9 cellular contexts compared by ENCODE assay signal in genomic region chr5:146466521-146467349, GRCh38. TPM values are rescaled to one million over a fixed set of nuclear protein-coding genes. Genes with fewer than 3 reads are reported as not detected.
DNase-seq lines count a peak whose midpoint lies in the region; TF ChIP-seq lines count a peak whose summit lies in the region.
"Had no signal": no experiment of that assay in that cellular context is flagged by ENCODE, and none has a peak within 500 bp of the region (broad histone marks: within the 10 kb centered on the region; RNA-seq: fewer than 3 reads in every experiment).

No MANE protein-coding gene starts in this region.

- H3K27me3 ChIP-seq in DOHH2 (ENCODE audit: control insufficient read depth, low read length) (no peaks in the 10 kb centered on the region), colonic mucosa (no peaks in the 10 kb centered on the region)

- H3K36me3 Mint-ChIP-seq in neural crest cell (ENCODE audit: low read depth) = peaks cover 16% of the 10 kb centered on the region

- no peaks in the 10 kb centered on the region for H3K9me3 Mint-ChIP-seq in neural crest cell
- H3K9me3 Mint-ChIP-seq: effector memory CD8-positive, alpha-beta T cell had no signal

- peaks cover 69% of the 10 kb centered on the region for H3K79me2 ChIP-seq in DOHH2 (ENCODE audit: control insufficient read depth, low read length)

- H3K9ac ChIP-seq in colonic mucosa (ENCODE audit: low read depth in 2 of 2, low read length in 2 of 2) = no peak overlapping the region

- TF ChIP-seq CTCF in DOHH2 (IDR thresholded peaks at IDR 0.05; ENCODE audit: low read depth, low read length, poor library complexity, severe bottlenecking) (peak; percentile 45), NB4 (IDR thresholded peaks at IDR 0.05; ENCODE audit: low read depth, low read length) (peak; percentile 2), colonic mucosa (IDR thresholded peaks at IDR 0.05) (peak; percentile 28), neural crest cell (conservative IDR thresholded peaks at IDR 0.05) (peak; percentile 58)

- TF ChIP-seq POLR2A in NB4 (IDR thresholded peaks at IDR 0.05; ENCODE audit: extremely low read depth, insufficient read length) = no peak

- no peaks in the 10 kb centered on the region for H3K9me3 ChIP-seq in DOHH2 (ENCODE audit: control insufficient read depth, insufficient read depth, low read length)
- H3K9me3 ChIP-seq in colonic mucosa = no peaks in the 10 kb centered on the region

- no peak overlapping the region for H3K4me3 Mint-ChIP-seq in neural crest cell
- H3K4me3 Mint-ChIP-seq: effector memory CD8-positive, alpha-beta T cell had no signal

- no peak overlapping the region for H3K27ac Mint-ChIP-seq in neural crest cell (ENCODE audit: unreplicated experiment)

- 0 out of 2 replicates have a peak, but pooled peaks cover 4% of the 10 kb centered on the region for H3F3A ChIP-seq in DOHH2 (ENCODE audit: control insufficient read depth, insufficient read depth)

- H3K9me2 ChIP-seq in DOHH2 (replicated peaks; ENCODE audit: control insufficient read depth, low read length) = no peaks in the 10 kb centered on the region

- H3K4me3 ChIP-seq in DOHH2 (ENCODE audit: low read length) (no peak overlapping the region), NB4 (ENCODE audit: low read depth, low read length) (no peak overlapping the region), colonic mucosa (no peak overlapping the region)

- H3K4me1 Mint-ChIP-seq in neural crest cell = peaks cover 9% of the 10 kb centered on the region

- no peaks in the 10 kb centered on the region for H3K27me3 Mint-ChIP-seq in neural crest cell (ENCODE audit: low read depth)
- H3K27me3 Mint-ChIP-seq: effector memory CD8-positive, alpha-beta T cell had no signal

- H3K4me2 ChIP-seq in DOHH2 (ENCODE audit: low read length) = no peak overlapping the region

- no peak overlapping the region for H3K27ac ChIP-seq in DOHH2 (ENCODE audit: low read depth, low read length)
- no peak overlapping the region for H3K27ac ChIP-seq in colonic mucosa

- intact Hi-C loops in colonic mucosa (cut with DNase I) = no loop called here

- no peaks in the 10 kb centered on the region for H3K4me1 ChIP-seq in DOHH2 (ENCODE audit: control insufficient read depth, low read length)
- peaks cover 7% of the 10 kb centered on the region for H3K4me1 ChIP-seq in colonic mucosa

- peak; percentile 12 for DNase-seq in NB4 (ENCODE audit: low read depth)
- DNase-seq in colonic mucosa = no peak
- no peak for DNase-seq in neural crest cell (ENCODE audit: low read depth, low spot score)
- DNase-seq in NCI-H1105 treated with DMSO at 0.1 percent for 48 hours (lab: John Stamatoyannopoulos, UW) = no peak
- no peak for DNase-seq in GM19240 (ENCODE audit: insufficient read length, low spot score)
- no peak for DNase-seq in NCI-H1092 treated with DMSO at 0.1 percent for 48 hours (lab: John Stamatoyannopoulos, UW)
- DNase-seq in SIG-M5 treated with dmso at 0.1 percent for 504 hours (lab: John Stamatoyannopoulos, UW; ENCODE audit: unreplicated experiment) = no peak
- DNase-seq: effector memory CD8-positive, alpha-beta T cell had no signal

- H3K36me3 ChIP-seq in DOHH2 (ENCODE audit: control insufficient read depth, low read length) (peaks cover 92% of the 10 kb centered on the region), colonic mucosa (peaks cover 9% of the 10 kb centered on the region)

- peaks cover 5% of the 10 kb centered on the region; the same call in 1 of the 2 replicates for H4K20me1 ChIP-seq in DOHH2 (ENCODE audit: control insufficient read depth, insufficient read depth, low read depth, low read length)

RNA-seq across cellular contexts. Expression of gene TCERG1, which starts 19.6 kb away (rescaled TPM):
- total RNA-seq in colonic mucosa (10 to 100 TPM; 54.0 to 61.7 TPM), neural crest cell (143 and 152 TPM in 2 replicates)

RNA-seq across cellular contexts. Expression of gene GPR151, which starts 49.3 kb away (rescaled TPM):
- not detected for total RNA-seq in colonic mucosa
- not detected in 2 replicates for total RNA-seq in neural crest cell

Comparison
In these comparisons a context has a peak if more than half of its experiments do, and no peak if none do; other contexts are left out.
1. CTCF ChIP-seq: peak in every context shown above with its lines; median percentile 58 in neural crest cell; 45 in DOHH2; 28 in colonic mucosa; 2 in NB4.